8 cellular contexts compared by ENCODE assay signal in genomic region chr2:189441709-189442074, GRCh38. TPM values are rescaled to one million over a fixed set of nuclear protein-coding genes. Genes with fewer than 3 reads are reported as not detected.
DNase-seq lines count a peak whose midpoint lies in the region; ATAC-seq and TF ChIP-seq lines count a peak whose summit lies in the region.

No MANE protein-coding gene starts in this region.

- peaks cover 35% of the 10 kb centered on the region for H3K4me1 ChIP-seq in OCI-LY1 (ENCODE audit: insufficient read depth, low read length, severe bottlenecking)
- H3K4me1 ChIP-seq in esophagus (ENCODE audit: control insufficient read depth in 2 of 2, insufficient read depth in 2 of 2, low read length in 1 of 2), result peaks cover 0 to 3% of the 10 kb centered on the region in 2 donors
- H3K4me1 ChIP-seq in neuronal stem cell (ENCODE audit: control insufficient read depth in 2 of 2, insufficient read depth in 1 of 2, low read depth in 1 of 2, low read length in 2 of 2), result peaks cover 1 to 6% of the 10 kb centered on the region in 2 donors

- H4K8ac ChIP-seq in neuronal stem cell (ENCODE audit: low read depth, low read length), result no peak overlapping the region

- H2BK5ac ChIP-seq in neuronal stem cell (ENCODE audit: low read length), result no peak overlapping the region

- peak overlapping the region; percentile 86 for H3K4me2 ChIP-seq in OCI-LY1 (ENCODE audit: low read length)
- peak overlapping the region; percentile 53 for H3K4me2 ChIP-seq in neuronal stem cell (ENCODE audit: insufficient read depth, low read length, poor library complexity, severe bottlenecking)

- H3K9ac ChIP-seq in OCI-LY1 (ENCODE audit: low read length), result peak overlapping the region; percentile 96
- H3K9ac ChIP-seq in neuronal stem cell (ENCODE audit: low read depth, low read length, poor library complexity), result peak overlapping the region; percentile 89

- peak overlapping the region; percentile 42 for H3K14ac ChIP-seq in neuronal stem cell (ENCODE audit: low read length)

- H2AFZ ChIP-seq in OCI-LY1 (ENCODE audit: low read length) (peak overlapping the region; percentile 8; the same call in 1 of the 2 replicates), neuronal stem cell (ENCODE audit: low read length) (peak overlapping the region; percentile 91)

- no peaks in the 10 kb centered on the region for H4K20me1 ChIP-seq in OCI-LY1 (ENCODE audit: insufficient read depth, low read length)

- H4K91ac ChIP-seq in neuronal stem cell (ENCODE audit: low read depth, low read length, poor library complexity), result no peak overlapping the region

- WGBS in esophagus, 2 donors, result 0% methylated on average over 12 of the region's 12 CpGs
- WGBS in neuronal stem cell (ENCODE audit: extremely low coverage in 2 of 2, insufficient read length in 2 of 2, insufficient replicate concordance in 1 of 2), 2 donors, result no CpG with 5 or more reads among the region's 12 CpGs

- no peak overlapping the region for H2BK15ac ChIP-seq in neuronal stem cell (ENCODE audit: low read length)

- H3K9me3 ChIP-seq in OCI-LY1 (ENCODE audit: low read length), result no peaks in the 10 kb centered on the region
- no peaks in the 10 kb centered on the region for H3K9me3 ChIP-seq in esophagus (ENCODE audit: control insufficient read depth in 2 of 2, insufficient read depth in 1 of 2, low read depth in 1 of 2, low read length in 1 of 2)
- H3K9me3 ChIP-seq in neuronal stem cell (replicated peaks in 1 of 2; ENCODE audit: control insufficient read depth in 2 of 2, insufficient read depth in 1 of 2, low read depth in 1 of 2, low read length in 2 of 2), result no peaks in the 10 kb centered on the region

- peak overlapping the region; percentile 68 for H3K23ac ChIP-seq in neuronal stem cell (ENCODE audit: low read depth, low read length, poor library complexity)

- peak overlapping the region; percentile 49 for H3K18ac ChIP-seq in neuronal stem cell (ENCODE audit: low read length)

- H3K36me3 ChIP-seq in OCI-LY1 (ENCODE audit: insufficient read depth, low read length) (peaks cover 39% of the 10 kb centered on the region), esophagus (ENCODE audit: control insufficient read depth in 2 of 2, insufficient read depth in 2 of 2, low read length in 1 of 2) (no peaks in the 10 kb centered on the region), neuronal stem cell (replicated peaks in 1 of 2; ENCODE audit: control insufficient read depth in 2 of 2, insufficient read depth in 2 of 2, low read length in 2 of 2) (peaks cover 0 to 40% of the 10 kb centered on the region in 2 donors)

- H3K79me2 ChIP-seq in OCI-LY1 (ENCODE audit: insufficient read depth, low read length), result peaks cover 54% of the 10 kb centered on the region

- no peak overlapping the region for H2BK120ac ChIP-seq in neuronal stem cell (ENCODE audit: low read depth, low read length)

- ATAC-seq in HG02642 (IDR thresholded peaks at IDR 0.05; ENCODE audit: poor library complexity, unreplicated experiment), result no peak
- no peak for ATAC-seq in HG02970 (IDR thresholded peaks at IDR 0.05; ENCODE audit: low FRiP score, unreplicated experiment)

- TF ChIP-seq CTCF in GM20000 (IDR thresholded peaks at IDR 0.05; ENCODE audit: extremely low read depth, missing control alignments) (no peak), OCI-LY1 (IDR thresholded peaks at IDR 0.05; ENCODE audit: low read length) (no peak)

- no peak overlapping the region for H2BK12ac ChIP-seq in neuronal stem cell (ENCODE audit: low read length)

- no peak overlapping the region for H3K4ac ChIP-seq in neuronal stem cell (ENCODE audit: low read length)

- H3K4me3 ChIP-seq in OCI-LY1 (ENCODE audit: low read depth, low read length, poor library complexity, severe bottlenecking) (peak overlapping the region; percentile 88), esophagus (ENCODE audit: low read depth in 1 of 2, low read length in 2 of 2) (peak overlapping the region; percentile 73 to 89), neuronal stem cell (ENCODE audit: low read length in 2 of 2) (peak overlapping the region; percentile 74 to 90)

- H3K27ac ChIP-seq in OCI-LY1 (ENCODE audit: low read depth, low read length, poor library complexity, severe bottlenecking) (peak overlapping the region; percentile 63), esophagus (ENCODE audit: low read depth in 2 of 2, low read length in 1 of 2) (peak overlapping the region; percentile 91 to 96), neuronal stem cell (replicated peaks; ENCODE audit: low read length) (peak overlapping the region; percentile 56)

- H3K9me2 ChIP-seq in OCI-LY1 (ENCODE audit: low read depth, low read length), result no peaks in the 10 kb centered on the region

- DNase-seq in GM20000 (ENCODE audit: low spot score), result peak; percentile 33
- DNase-seq in neuronal stem cell (ENCODE audit: low spot score), result no peak
- DNase-seq in NCI-H1436 (lab: John Stamatoyannopoulos, UW), result no peak
- DNase-seq in stimulated activated CD4-positive, alpha-beta T cell treated with anti-CD3 and anti-CD28 coated beads, Interleukin-2, amount 100 ng/mL, for 48 hours, result no peak

- peak overlapping the region; percentile 49 for H2AK5ac ChIP-seq in neuronal stem cell (ENCODE audit: low read depth, low read length)

- H3K27me3 ChIP-seq in OCI-LY1 (ENCODE audit: insufficient read depth, low read length), result no peaks in the 10 kb centered on the region
- no peaks in the 10 kb centered on the region for H3K27me3 ChIP-seq in esophagus (ENCODE audit: control insufficient read depth in 1 of 2, insufficient read depth in 2 of 2, low read length in 2 of 2)
- no peaks in the 10 kb centered on the region for H3K27me3 ChIP-seq in neuronal stem cell (ENCODE audit: control insufficient read depth in 3 of 3, insufficient read depth in 3 of 3, low read depth in 1 of 3, low read length in 3 of 3)

- no peaks in the 10 kb centered on the region for H3F3A ChIP-seq in OCI-LY1 (ENCODE audit: insufficient read depth, low read length)

- peaks cover 2% of the 10 kb centered on the region for H3K79me1 ChIP-seq in neuronal stem cell (ENCODE audit: low read depth, low read length)

RNA-seq across cellular contexts. Expression of gene WDR75, which starts 0.4 kb away (rescaled TPM):
- 10 to 100 TPM; 15.3 to 16.5 TPM for polyA plus RNA-seq in esophagus
- polyA plus RNA-seq in neuronal stem cell (2013, experiment 1 of 2), result 46.7 TPM
- polyA plus RNA-seq in neuronal stem cell (2013, experiment 2 of 2), result 47.0 TPM
